ENCODE assay signal across 18 cellular contexts in the genomic region with DNA sequence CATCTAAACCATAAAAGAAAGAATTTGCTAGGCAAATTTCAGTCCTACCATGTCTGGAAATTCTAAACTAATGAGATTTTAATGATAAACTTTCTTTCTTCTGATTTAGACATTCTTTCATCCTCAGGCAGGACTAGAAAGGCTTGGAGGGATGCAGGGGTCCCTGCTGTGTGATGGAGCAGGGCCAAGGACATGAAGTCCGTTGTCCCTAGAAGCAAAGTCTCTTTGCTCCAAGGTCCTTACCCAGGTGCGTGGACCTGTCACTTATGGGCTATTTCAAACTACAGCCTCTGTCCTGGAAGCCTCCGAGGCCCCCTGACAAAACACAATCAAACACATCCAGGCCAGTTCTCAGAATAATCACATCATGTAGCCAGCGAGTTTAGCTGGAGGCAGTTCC. TPM values are rescaled to one million over a fixed set of nuclear protein-coding genes. Genes with fewer than 3 reads are reported as not detected.
DNase-seq lines count a peak whose midpoint lies in the region; ATAC-seq and TF ChIP-seq lines count a peak whose summit lies in the region.
"Had no signal": no experiment of that assay in that cellular context is flagged by ENCODE, and none has a peak within 500 bp of the region (broad histone marks: within the 10 kb centered on the region; RNA-seq: fewer than 3 reads in every experiment).

No MANE protein-coding gene starts in this region.

- H3K4me3 ChIP-seq in mammary epithelial cell (replicated peaks in 1 of 3; ENCODE audit: insufficient read depth in 1 of 3, low read depth in 2 of 3, low read length in 3 of 3) (no peak overlapping the region), uterus (no peak overlapping the region)
- H3K4me3 ChIP-seq: BLaER1 treated with 17β-estradiol and CSF1 and Interleukin-3, amounts not matched to agents 10 nM and 100 nM; GM12878 had no signal

- H3K9ac ChIP-seq in mammary epithelial cell (ENCODE audit: insufficient read depth, low read length): no peak overlapping the region
- H3K9ac ChIP-seq: BLaER1 treated with 17β-estradiol and CSF1 and Interleukin-3, amounts not matched to agents 10 nM and 100 nM had no signal

- H3K36me3 ChIP-seq in mammary epithelial cell (ENCODE audit: insufficient read depth, low read length) (peaks cover 42% of the 10 kb centered on the region), uterus (no peaks in the 10 kb centered on the region)

- H3K4me1 ChIP-seq in mammary epithelial cell (ENCODE audit: insufficient read depth, low read length) (no peaks in the 10 kb centered on the region), uterus (peaks cover 12 to 24% of the 10 kb centered on the region in 2 donors)

- H3K27ac ChIP-seq in mammary epithelial cell (ENCODE audit: insufficient read depth, low read depth, low read length) (no peak overlapping the region), epithelial cell of prostate (peak overlapping the region; percentile 35), uterus (peak overlapping the region; percentile 92 to 99)
- H3K27ac ChIP-seq: BLaER1 treated with 17β-estradiol and CSF1 and Interleukin-3, amounts not matched to agents 10 nM and 100 nM had no signal

- H3K9me3 ChIP-seq in mammary epithelial cell (replicated peaks; ENCODE audit: insufficient read depth, low read length) (no peaks in the 10 kb centered on the region), T-helper 17 cell (ENCODE audit: control insufficient read depth, low read length, poor library complexity, severe bottlenecking) (no peaks in the 10 kb centered on the region), uterus (no peaks in the 10 kb centered on the region)
- H3K9me3 ChIP-seq: BLaER1 treated with 17β-estradiol and CSF1 and Interleukin-3, amounts not matched to agents 10 nM and 100 nM had no signal

- H3K4me1 Mint-ChIP-seq in MCF 10A (ENCODE audit: insufficient read depth, unreplicated experiment) (peaks cover 13% of the 10 kb centered on the region), T-helper 17 cell (peaks cover 12% of the 10 kb centered on the region)
- H3K4me1 Mint-ChIP-seq: H9 had no signal

- POLR2A ChIA-PET in MCF 10A (lab: Yijun Ruan, JAX): interaction anchor here (4.0 kb wide), 1 partner anchor 7 kb away, joined by 16 read pairs; no protein-coding TSS in a partner anchor

- in situ Hi-C loops in mammary epithelial cell (cut with MboI; ENCODE audit: low sequenced_read_pairs in 2 of 2): no loop called here

- H3K27ac Mint-ChIP-seq in MCF 10A (ENCODE audit: low read depth, unreplicated experiment): peak overlapping the region; percentile 63
- peak overlapping the region; percentile 53 for H3K27ac Mint-ChIP-seq in T-helper 17 cell
- H3K27ac Mint-ChIP-seq: CD4-positive, CD25-positive, alpha-beta regulatory T cell had no signal

- H2AFZ ChIP-seq in mammary epithelial cell (ENCODE audit: low read depth, low read length): no peak overlapping the region

- TF ChIP-seq POLR2A in uterus (IDR thresholded peaks at IDR 0.05): no peak

- H4K20me1 ChIP-seq in mammary epithelial cell (ENCODE audit: insufficient read depth, low read length): no peaks in the 10 kb centered on the region

- CTCF ChIA-PET in MCF 10A (lab: Yijun Ruan, JAX) (interaction anchor here (0.5 to 1.0 kb wide), 2 partner anchors 37 to 789 kb away, joined by 3 to 4 read pairs; no protein-coding TSS in a partner anchor), mammary epithelial cell (lab: Charles Lee; ENCODE audit: low non-redundant PET) (no interaction called here)

- DNase-seq in MCF 10A (ENCODE audit: unreplicated experiment): no peak
- DNase-seq in mammary epithelial cell: no peak
- no peak for DNase-seq in T-helper 17 cell
- no peak for DNase-seq in epithelial cell of prostate (ENCODE audit: low read depth, low spot score)
- no peak for DNase-seq in uterus
- DNase-seq in NCI-H1105 treated with DMSO at 0.1 percent for 48 hours (lab: John Stamatoyannopoulos, UW): no peak
- DNase-seq in sciatic nerve (ENCODE audit: low spot score): no peak
- no peak for DNase-seq in HPDE6-E6E7 (ENCODE audit: extremely low spot score)
- DNase-seq: 8988T; AML-193; Calu3; CD4-positive, CD25-positive, alpha-beta regulatory T cell; DMS 273 treated with DMSO at 0.1 percent for 48 hours; GOT3; H9 had no signal

- no TSS peak for BruUV-seq in MCF 10A (replicated peaks; lab: Mats Ljungman, UMichigan)
- BruUV-seq in mammary epithelial cell (replicated peaks; lab: Mats Ljungman, UMichigan): no TSS peak

- H3K27me3 ChIP-seq in mammary epithelial cell (ENCODE audit: insufficient read depth, low read length) (no peaks in the 10 kb centered on the region), uterus (no peaks in the 10 kb centered on the region)
- H3K27me3 ChIP-seq: BLaER1 treated with 17β-estradiol and CSF1 and Interleukin-3, amounts not matched to agents 10 nM and 100 nM had no signal

- H3K9me3 Mint-ChIP-seq in MCF 10A (ENCODE audit: unreplicated experiment): no peaks in the 10 kb centered on the region
- H3K9me3 Mint-ChIP-seq: H9 had no signal

- H3K79me2 ChIP-seq in mammary epithelial cell (ENCODE audit: insufficient read depth, low read length): peaks cover 26% of the 10 kb centered on the region

- peaks cover 97% of the 10 kb centered on the region for H3K36me3 Mint-ChIP-seq in MCF 10A (ENCODE audit: insufficient read depth, unreplicated experiment)
- H3K36me3 Mint-ChIP-seq in T-helper 17 cell (ENCODE audit: low read depth): peaks cover 13% of the 10 kb centered on the region

- intact Hi-C loops in MCF 10A (cut with micrococcal nuclease): no loop called here
- intact Hi-C loops in mammary epithelial cell (cut with micrococcal nuclease): no loop called here
- intact Hi-C loops in uterus (cut with DNase I; ENCODE audit: low total_unique reads): no loop called here
- intact Hi-C loops in sciatic nerve (cut with DNase I): no loop called here

- H3K27me3 Mint-ChIP-seq in MCF 10A (ENCODE audit: insufficient read depth, unreplicated experiment): no peaks in the 10 kb centered on the region
- no peaks in the 10 kb centered on the region for H3K27me3 Mint-ChIP-seq in T-helper 17 cell
- H3K27me3 Mint-ChIP-seq: CD4-positive, CD25-positive, alpha-beta regulatory T cell had no signal

- H3K4me2 ChIP-seq in mammary epithelial cell (ENCODE audit: insufficient read depth, low read depth, low read length): no peak overlapping the region
- H3K4me2 ChIP-seq: BLaER1 treated with 17β-estradiol and CSF1 and Interleukin-3, amounts not matched to agents 10 nM and 100 nM had no signal

- no peak overlapping the region for H3K4me3 Mint-ChIP-seq in MCF 10A (ENCODE audit: unreplicated experiment)
- H3K4me3 Mint-ChIP-seq in T-helper 17 cell: no peak overlapping the region
- H3K4me3 Mint-ChIP-seq: CD4-positive, CD25-positive, alpha-beta regulatory T cell; H9 had no signal

- WGBS in mammary epithelial cell (ENCODE audit: low coverage, missing lambda C conversion rate): 65% methylated on average over 4 of the region's 4 CpGs

- ATAC-seq in T-helper 17 cell (no peak), sciatic nerve (no peak)
- ATAC-seq: GM12878 had no signal

- dilution Hi-C loops in mammary epithelial cell (cut with HindIII; ENCODE audit: low sequenced_read_pairs): no loop called here

- TF ChIP-seq CTCF in MCF 10A (IDR thresholded peaks at IDR 0.05; ENCODE audit: unreplicated experiment): no peak
- no peak for TF ChIP-seq CTCF in mammary epithelial cell (conservative IDR thresholded peaks at IDR 0.05 in 1 of 2, IDR thresholded peaks at IDR 0.05 in 1 of 2; ENCODE audit: extremely low read depth in 1 of 2, insufficient read depth in 1 of 2, low read depth in 1 of 2, low read length in 2 of 2)
- TF ChIP-seq CTCF in uterus (IDR thresholded peaks at IDR 0.05): no peak

RNA-seq across cellular contexts. Expression of a gene that starts 26.6 kb away (rescaled TPM):
- 32.3 and 43.5 TPM in 2 replicates for total RNA-seq in MCF 10A (2022)
- total RNA-seq in mammary epithelial cell: 10 to 100 TPM; 32.2 to 36.4 TPM
- polyA plus RNA-seq in mammary epithelial cell: 12.5 TPM
- 44.7 TPM for polyA minus RNA-seq in mammary epithelial cell
- total RNA-seq in T-helper 17 cell: 10 to 100 TPM; 11.2 to 11.8 TPM
- total RNA-seq in uterus: 10 to 100 TPM; 11.8 to 31.0 (median 26.0) TPM
- 30.4 TPM for total RNA-seq in sciatic nerve

RNA-seq across cellular contexts. Expression of a gene that starts 46.3 kb away (rescaled TPM):
- 16.8 and 22.2 TPM in 2 replicates for total RNA-seq in MCF 10A (2022)
- total RNA-seq in mammary epithelial cell: 10 to 100 TPM; 11.7 to 28.4 TPM
- 22.2 TPM for polyA plus RNA-seq in mammary epithelial cell
- 5.7 TPM for polyA minus RNA-seq in mammary epithelial cell
- 10 to 100 TPM; 17.9 to 21.9 TPM for total RNA-seq in T-helper 17 cell
- 100 to 1,000 TPM in 1 of 4 donors, 10 to 100 TPM in 2, 1 to 10 TPM in 1; 8.3 to 105 (median 48.7) TPM for total RNA-seq in uterus
- total RNA-seq in sciatic nerve: 65.8 TPM
- total RNA-seq: GM12878, HT1080 had no signal
